Comparison of ENCODE assay signal across 22 cellular contexts in genomic region chr9:123438821-123439220, GRCh38.
DNase-seq lines count a peak whose midpoint lies in the region; ATAC-seq and TF ChIP-seq lines count a peak whose summit lies in the region.
"Had no signal": no experiment of that assay in that cellular context is flagged by ENCODE, and none has a peak within 500 bp of the region (broad histone marks: within the 10 kb centered on the region; RNA-seq: fewer than 3 reads in every experiment).

No MANE protein-coding gene starts in this region.

- no peak overlapping the region for H3K23ac ChIP-seq in trophoblast cell (ENCODE audit: low read length)

- ATAC-seq in HG03442 (IDR thresholded peaks at IDR 0.05; ENCODE audit: unreplicated experiment) (no peak), gastroesophageal sphincter (no peak)

- WGBS in trophoblast cell (ENCODE audit: extremely low coverage, insufficient coverage, insufficient read length) = no CpG with 5 or more reads among the region's 4 CpGs
- 83 to 88% methylated on average over 4 of the region's 4 CpGs for WGBS in gastroesophageal sphincter (ENCODE audit: low coverage in 1 of 2), 2 donors

- no peak for TF ChIP-seq POLR2A in gastroesophageal sphincter (IDR thresholded peaks at IDR 0.05)

- no peak overlapping the region for H3K18ac ChIP-seq in trophoblast cell (ENCODE audit: low read length)

- H3K4ac ChIP-seq in trophoblast cell (ENCODE audit: low read depth, low read length) = no peak overlapping the region

- in situ Hi-C loops in HAP-1 (cut with MboI; ENCODE audit: low sequenced_read_pairs) = no loop called here

- no peak overlapping the region for H2BK120ac ChIP-seq in trophoblast cell (ENCODE audit: insufficient read depth, low read length, poor library complexity)

- H3K4me3 ChIP-seq in HAP-1 (no peak overlapping the region), trophoblast cell (ENCODE audit: low read depth, low read length) (no peak overlapping the region), BE2C (ENCODE audit: low read depth, low read length) (no peak overlapping the region), gastroesophageal sphincter (no peak overlapping the region)
- H3K4me3 ChIP-seq: adrenal gland, esophagus muscularis mucosa had no signal

- H3K14ac ChIP-seq in trophoblast cell (ENCODE audit: low read length) = no peak overlapping the region

- TF ChIP-seq CTCF in BE2C (IDR thresholded peaks at IDR 0.05; ENCODE audit: low read depth, low read length) = no peak
- TF ChIP-seq CTCF in gastroesophageal sphincter (IDR thresholded peaks at IDR 0.05) = no peak

- H3K79me2 ChIP-seq in trophoblast cell (ENCODE audit: control insufficient read depth, insufficient read depth, low read length, poor library complexity) = no peaks in the 10 kb centered on the region
- H3K79me2 ChIP-seq: parathyroid adenoma had no signal

- no peak overlapping the region for H4K91ac ChIP-seq in trophoblast cell (ENCODE audit: low read depth, low read length)

- no peaks in the 10 kb centered on the region for H3K9me3 ChIP-seq in HAP-1
- H3K9me3 ChIP-seq in trophoblast cell (ENCODE audit: insufficient read depth, low read depth, low read length) = no peaks in the 10 kb centered on the region
- no peaks in the 10 kb centered on the region for H3K9me3 ChIP-seq in BE2C
- H3K9me3 ChIP-seq in gastroesophageal sphincter = no peaks in the 10 kb centered on the region
- H3K9me3 ChIP-seq: adrenal gland, esophagus muscularis mucosa had no signal

- H3K4me2 ChIP-seq in trophoblast cell (ENCODE audit: low read length) = peak overlapping the region; percentile 11

- DNase-seq in HAP-1 (ENCODE audit: low spot score in 2 of 2) (peak; percentile 6 to 46), dermis blood vessel endothelial cell (peak; percentile 27), islet precursor cell (peak; percentile 69), trophoblast cell (no peak), HuH-7.5 (ENCODE audit: low spot score) (no peak), BE2C (no peak)
- DNase-seq: activated CD4-positive, alpha-beta T cell treated with anti-CD3 and anti-CD28 coated beads, Interleukin-2, amount 50 U/mL, for 1 hour; activated CD8-positive, alpha-beta memory T cell treated with anti-CD3 and anti-CD28 coated beads, Interleukin-2, amount 50 U/mL, for 4 hours; activated gamma-delta T cell treated with Interleukin-2 at 50 U/mL for 16 hours; adrenal gland; CD4-positive, CD25-positive, alpha-beta regulatory T cell; GOT3; NCI-H1105 treated with DMSO at 0.1 percent for 48 hours; NCI-H2081; NCI-H510A; stimulated activated CD4-positive, alpha-beta T cell treated with anti-CD3 and anti-CD28 coated beads, Interleukin-1b, Interleukin-23, amount 100 ng/mL, for 48 hours; stimulated activated naive CD4-positive, alpha-beta T cell; T-helper 2 cell had no signal

- no peak overlapping the region for H3K9ac ChIP-seq in trophoblast cell (ENCODE audit: low read length)
- H3K9ac ChIP-seq: parathyroid adenoma had no signal

- H2BK12ac ChIP-seq in trophoblast cell (ENCODE audit: low read length) = no peak overlapping the region

- H4K12ac ChIP-seq in trophoblast cell (ENCODE audit: low read depth, low read length) = no peak overlapping the region

- no peak overlapping the region for H4K8ac ChIP-seq in trophoblast cell (ENCODE audit: low read depth, low read length)

- no peak overlapping the region for H2AK5ac ChIP-seq in trophoblast cell (ENCODE audit: low read length)

- no peaks in the 10 kb centered on the region for H3K79me1 ChIP-seq in trophoblast cell (ENCODE audit: low read length)

- H2BK5ac ChIP-seq in trophoblast cell (ENCODE audit: low read depth, low read length, poor library complexity) = no peak overlapping the region

- peaks cover 13% of the 10 kb centered on the region for H3K4me1 ChIP-seq in HAP-1
- H3K4me1 ChIP-seq in trophoblast cell (ENCODE audit: control insufficient read depth in 1 of 2, insufficient read depth in 2 of 2, low read length in 2 of 2) = no peaks in the 10 kb centered on the region
- H3K4me1 ChIP-seq in BE2C = no peaks in the 10 kb centered on the region
- H3K4me1 ChIP-seq in gastroesophageal sphincter = no peaks in the 10 kb centered on the region
- H3K4me1 ChIP-seq: adrenal gland, esophagus muscularis mucosa, parathyroid adenoma had no signal

- no peaks in the 10 kb centered on the region for H3K36me3 ChIP-seq in HAP-1 (replicated peaks)
- H3K36me3 ChIP-seq in trophoblast cell (ENCODE audit: control insufficient read depth in 1 of 2, insufficient read depth in 2 of 2, low read length in 2 of 2) = peaks cover 0 to 4% of the 10 kb centered on the region in 2 experiments
- H3K36me3 ChIP-seq in BE2C = no peaks in the 10 kb centered on the region
- H3K36me3 ChIP-seq in gastroesophageal sphincter = peaks cover 0 to 69% of the 10 kb centered on the region in 2 donors
- H3K36me3 ChIP-seq: adrenal gland had no signal

- H3K27ac ChIP-seq in trophoblast cell (ENCODE audit: low read depth, low read length) = no peak overlapping the region
- H3K27ac ChIP-seq in gastroesophageal sphincter = no peak overlapping the region
- H3K27ac ChIP-seq: adrenal gland, esophagus muscularis mucosa, parathyroid adenoma had no signal

- no peaks in the 10 kb centered on the region for H3K27me3 ChIP-seq in HAP-1 (ENCODE audit: low read depth)
- no peaks in the 10 kb centered on the region for H3K27me3 ChIP-seq in trophoblast cell (ENCODE audit: insufficient read depth, low read length)
- H3K27me3 ChIP-seq in BE2C = no peaks in the 10 kb centered on the region
- H3K27me3 ChIP-seq in gastroesophageal sphincter = no peaks in the 10 kb centered on the region
- H3K27me3 ChIP-seq: adrenal gland, esophagus muscularis mucosa had no signal

- no peak overlapping the region for H2AFZ ChIP-seq in trophoblast cell (ENCODE audit: insufficient read depth, low read length, poor library complexity)
- H2AFZ ChIP-seq: parathyroid adenoma had no signal

- no peak for TF ChIP-seq EP300 in gastroesophageal sphincter (IDR thresholded peaks at IDR 0.05)

Comparison
In these comparisons a context has a peak if more than half of its experiments do, and no peak if none do; other contexts are left out.
1. DNase-seq: peak in HAP-1 (2 of 2), dermis blood vessel endothelial cell (single experiment) and islet precursor cell (single experiment); none in trophoblast cell (0 of 2), HuH-7.5 (single experiment) and BE2C (single experiment).